Comparison of ENCODE assay signal across 1 cellular context in genomic region chr6:161139766-161140553, GRCh38.
TF ChIP-seq lines count a peak whose summit lies in the region.

No MANE protein-coding gene starts in this region.

TF ChIP-seq in HCT116, 20 proteins besides CTCF, POLR2A, EP300 and RAD21 (continued from another document):
- TF ChIP-seq REST (IDR thresholded peaks at IDR 0.05; ENCODE audit: low read depth) = no peak
- TF ChIP-seq YY1 (IDR thresholded peaks at IDR 0.05; ENCODE audit: extremely low read depth, insufficient replicate concordance, low read depth, low read length) = no peak
